In the genomic region with DNA sequence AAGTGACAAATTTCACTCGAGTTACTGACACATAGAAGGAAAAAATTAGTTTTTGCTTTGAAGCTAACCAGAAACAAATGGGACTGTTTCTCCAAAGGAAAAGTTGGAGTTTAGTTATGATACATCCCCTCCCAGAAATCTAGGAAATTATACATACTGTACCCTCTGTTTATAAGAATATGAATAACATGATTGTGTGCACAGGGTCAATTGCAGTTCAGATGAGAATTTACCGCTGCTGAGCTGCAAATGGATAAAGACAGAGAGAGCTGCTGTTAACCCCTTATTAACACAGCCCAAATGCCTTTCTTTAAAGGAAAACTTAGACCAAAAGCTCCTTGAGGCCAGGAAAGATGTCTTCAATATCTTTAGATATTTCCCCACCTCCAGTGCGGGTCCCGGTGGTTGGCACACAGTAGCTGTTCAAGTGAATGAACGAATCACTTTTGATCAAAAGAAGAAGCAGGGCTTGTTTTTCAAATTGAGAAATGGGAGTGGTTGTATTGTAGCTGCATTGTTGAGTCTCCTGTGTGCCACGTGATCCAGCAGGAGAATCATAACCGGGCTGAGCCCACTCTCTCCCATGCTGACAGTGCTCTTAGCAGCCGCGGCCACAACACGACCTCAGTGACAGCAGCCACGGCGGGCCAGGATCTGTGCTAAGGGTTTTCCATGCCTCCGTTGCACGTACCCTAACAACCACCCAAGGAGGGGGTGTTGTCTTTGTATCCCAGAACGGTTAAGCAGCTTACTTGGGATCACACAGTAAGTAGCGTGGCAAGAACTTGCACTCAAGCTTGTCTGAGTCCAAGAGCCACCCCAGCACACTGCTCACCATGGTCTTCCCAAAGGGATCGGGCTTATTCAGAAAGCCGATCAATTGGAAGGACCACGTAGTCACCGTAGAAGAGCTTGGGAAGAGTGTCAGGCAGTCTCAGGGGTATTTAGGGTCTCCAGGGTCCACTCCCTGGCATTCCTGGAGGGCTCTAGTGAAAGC, we compare ENCODE assay signal across 18 cellular contexts. TPM values are rescaled to one million over a fixed set of nuclear protein-coding genes. Genes with fewer than 3 reads are reported as not detected.
A peak's percentile ranks its signal among the peaks of the same experiment; 100 is the strongest.
DNase-seq lines count a peak whose midpoint lies in the region; ATAC-seq, FAIRE-seq and TF ChIP-seq lines count a peak whose summit lies in the region.
"Had no signal": no experiment of that assay in that cellular context is flagged by ENCODE, and none has a peak within 500 bp of the region (broad histone marks: within the 10 kb centered on the region; RNA-seq: fewer than 3 reads in every experiment).

No MANE protein-coding gene starts in this region.

- peak; percentile 17 for ATAC-seq in Right ventricle myocardium superior (ENCODE audit: poor library complexity)
- no peak for ATAC-seq in GM21825 (IDR thresholded peaks at IDR 0.05; ENCODE audit: unreplicated experiment)

- H3K4me1 Mint-ChIP-seq in type B pancreatic cell (ENCODE audit: unreplicated experiment) = peaks cover 13% of the 10 kb centered on the region
- H3K4me1 Mint-ChIP-seq: activated CD4-positive, alpha-beta memory T cell treated with anti-CD3 and anti-CD28 coated beads, Interleukin-2, amount 10 ng/mL, durations not matched to agents 7 days and 5 days; central memory CD8-positive, alpha-beta T cell had no signal

- no peak for FAIRE-seq in GM12892 (lab: Jason Lieb, UNC)

- H3K36me3 ChIP-seq in right atrium auricular region (no peaks in the 10 kb centered on the region), mucosa of rectum (ENCODE audit: control insufficient read depth in 2 of 2, insufficient read depth in 2 of 2, low read length in 2 of 2) (no peaks in the 10 kb centered on the region)
- H3K36me3 ChIP-seq: gastrocnemius medialis had no signal

- H3K27me3 ChIP-seq in right atrium auricular region (no peaks in the 10 kb centered on the region), mucosa of rectum (ENCODE audit: control insufficient read depth in 2 of 2, insufficient read depth in 2 of 2, low read length in 2 of 2) (peaks cover 3 to 4% of the 10 kb centered on the region in 2 donors)
- H3K27me3 ChIP-seq: testis had no signal

- TF ChIP-seq CTCF in right atrium auricular region (IDR thresholded peaks at IDR 0.05) (no peak), epithelial cell of esophagus (IDR thresholded peaks at IDR 0.05; ENCODE audit: insufficient read depth, low read depth, low read length, missing control alignments) (no peak), type B pancreatic cell (conservative IDR thresholded peaks at IDR 0.05) (no peak)

- H3K4me1 ChIP-seq in right atrium auricular region = peaks cover 0 to 6% of the 10 kb centered on the region in 2 donors
- H3K4me1 ChIP-seq in mucosa of rectum (ENCODE audit: control insufficient read depth in 2 of 2, insufficient read depth in 2 of 2, low read length in 2 of 2) = peaks cover 5 to 9% of the 10 kb centered on the region in 2 donors
- H3K4me1 ChIP-seq: gastrocnemius medialis had no signal

- H3K4me3 ChIP-seq in right atrium auricular region (peak overlapping the region in 1 of 2 donors; percentile 25), epithelial cell of esophagus (ENCODE audit: low read length) (no peak overlapping the region), mucosa of rectum (ENCODE audit: low read length in 2 of 2) (peak overlapping the region; percentile 27 to 38)

- H3K36me3 Mint-ChIP-seq in type B pancreatic cell = no peaks in the 10 kb centered on the region

- H3K9me3 Mint-ChIP-seq in type B pancreatic cell = no peaks in the 10 kb centered on the region
- H3K9me3 Mint-ChIP-seq: activated CD4-positive, alpha-beta memory T cell treated with anti-CD3 and anti-CD28 coated beads, Interleukin-2, amount 10 ng/mL, durations not matched to agents 7 days and 5 days; central memory CD8-positive, alpha-beta T cell had no signal

- H3K27me3 Mint-ChIP-seq in type B pancreatic cell = peaks cover 7% of the 10 kb centered on the region

- peak overlapping the region; percentile 32 for H3K27ac Mint-ChIP-seq in type B pancreatic cell
- H3K27ac Mint-ChIP-seq: activated CD4-positive, alpha-beta memory T cell treated with anti-CD3 and anti-CD28 coated beads, Interleukin-2, amount 10 ng/mL, durations not matched to agents 7 days and 5 days had no signal

- H3K9me3 ChIP-seq in right atrium auricular region (no peaks in the 10 kb centered on the region), mucosa of rectum (ENCODE audit: control insufficient read depth in 2 of 2, low read length in 2 of 2) (no peaks in the 10 kb centered on the region)
- H3K9me3 ChIP-seq: gastrocnemius medialis, testis had no signal

- peak overlapping the region; percentile 29 for H3K4me3 Mint-ChIP-seq in type B pancreatic cell
- H3K4me3 Mint-ChIP-seq: activated CD4-positive, alpha-beta memory T cell treated with anti-CD3 and anti-CD28 coated beads, Interleukin-2, amount 10 ng/mL, durations not matched to agents 7 days and 5 days; central memory CD8-positive, alpha-beta T cell had no signal

- H3K27ac ChIP-seq in right atrium auricular region = no peak overlapping the region
- H3K27ac ChIP-seq in mucosa of rectum (ENCODE audit: low read depth in 2 of 2, low read length in 2 of 2) = no peak overlapping the region
- H3K27ac ChIP-seq: 22Rv1, KMS-11, testis had no signal

- intact Hi-C loops in Right ventricle myocardium superior (cut with DNase I) = no loop called here

- no peak overlapping the region for H3K9ac ChIP-seq in mucosa of rectum (ENCODE audit: low read depth in 1 of 2, low read length in 2 of 2)
- H3K9ac ChIP-seq: KMS-11 had no signal

- DNase-seq in Right ventricle myocardium superior = no peak
- no peak for DNase-seq in right atrium auricular region (ENCODE audit: low spot score)
- peak; percentile 49 for DNase-seq in epithelial cell of esophagus (ENCODE audit: low read depth)
- no peak for DNase-seq in type B pancreatic cell (ENCODE audit: extremely low spot score, unreplicated experiment)
- no peak for DNase-seq in GM12892 (ENCODE audit: insufficient read length)
- no peak for DNase-seq in HPDE6-E6E7 (ENCODE audit: extremely low spot score)
- DNase-seq: activated CD4-positive, alpha-beta memory T cell treated with anti-CD3 and anti-CD28 coated beads, Interleukin-2, amount 10 ng/mL, durations not matched to agents 7 days and 5 days; activated naive CD4-positive, alpha-beta T cell; DMS 273 treated with DMSO at 0.1 percent for 48 hours; posterior cingulate gyrus; T-helper 2 cell had no signal

- no peak for TF ChIP-seq POLR2A in GM12892 (IDR thresholded peaks at IDR 0.05; ENCODE audit: low read depth, low read length)

RNA-seq across cellular contexts. Expression of a gene that starts 53.5 kb away (rescaled TPM):
- total RNA-seq in Right ventricle myocardium superior (2.6 TPM), right atrium auricular region (10 to 100 TPM; 10.4 to 19.1 TPM), type B pancreatic cell (ENCODE audit: low replicate concordance) (1.5 and 1.8 TPM in 2 replicates)
- polyA plus RNA-seq in GM12892 (2012; ENCODE audit: missing spikeins) = 0.21 TPM
- total RNA-seq: activated CD4-positive, alpha-beta memory T cell treated with anti-CD3 and anti-CD28 coated beads, Interleukin-2, amount 10 ng/mL, durations not matched to agents 7 days and 5 days had no signal
